8 cellular contexts compared by ENCODE assay signal in genomic region chr7:95723583-95724180, GRCh38. TPM values are rescaled to one million over a fixed set of nuclear protein-coding genes. Genes with fewer than 3 reads are reported as not detected.
DNase-seq lines count a peak whose midpoint lies in the region; ATAC-seq and TF ChIP-seq lines count a peak whose summit lies in the region.

No MANE protein-coding gene starts in this region.

- 13% methylated on average over 2 of the region's 2 CpGs for WGBS in right cardiac atrium

- peak; percentile 74 to 80 for ATAC-seq in right cardiac atrium
- no peak for ATAC-seq in HG03095 (IDR thresholded peaks at IDR 0.05; ENCODE audit: unreplicated experiment)
- ATAC-seq in GM21381 (IDR thresholded peaks at IDR 0.05; ENCODE audit: unreplicated experiment) = no peak

- TF ChIP-seq CTCF in VCaP (conservative IDR thresholded peaks at IDR 0.05) = peak; percentile 85

- no peak overlapping the region for H3K4me3 ChIP-seq in H7 (ENCODE audit: insufficient read depth, low read depth, low read length)
- H3K4me3 ChIP-seq in right cardiac atrium (ENCODE audit: low read length) = no peak overlapping the region

- no peaks in the 10 kb centered on the region for H3K27me3 ChIP-seq in H7 (ENCODE audit: control insufficient read depth, insufficient read depth, low read length)
- no peaks in the 10 kb centered on the region for H3K27me3 ChIP-seq in right cardiac atrium (ENCODE audit: control insufficient read depth, insufficient read depth)

- H3K9me3 ChIP-seq in right cardiac atrium (ENCODE audit: control insufficient read depth, low read length) = no peaks in the 10 kb centered on the region

- peak; percentile 31 for DNase-seq in EL
- peak; percentile 58 for DNase-seq in H7
- DNase-seq in NCI-H1417 (lab: John Stamatoyannopoulos, UW) = peak; percentile 74 to 95 (median 75)
- peak; percentile 19 to 36 (median 22) for DNase-seq in right cardiac atrium
- peak; percentile 32 for DNase-seq in smooth muscle cell of the brain vasculature (ENCODE audit: low read depth, low spot score)

- intact Hi-C loops in right cardiac atrium (cut with DNase I) = loop anchor here (2.0 to 5.0 kb wide), 3 partner anchors 144 to 149 kb away; no protein-coding TSS in a partner anchor

- no peaks in the 10 kb centered on the region for H3K36me3 ChIP-seq in H7 (replicated peaks; ENCODE audit: control insufficient read depth, insufficient read depth, low read length)

- H3K4me1 ChIP-seq in right cardiac atrium (ENCODE audit: control insufficient read depth, insufficient read depth, low read length) = no peaks in the 10 kb centered on the region

- no peak overlapping the region for H3K27ac ChIP-seq in VCaP
- no peak overlapping the region for H3K27ac ChIP-seq in right cardiac atrium (ENCODE audit: low read length)

RNA-seq across cellular contexts. Expression of gene DYNC1I1, which starts 48.7 kb away (rescaled TPM):
- total RNA-seq in H7 (2014; rRNA removed; shearing (Covaris generic)) = 1.4 and 1.8 TPM in 2 replicates
- 10 to 100 TPM; 17.7 to 29.8 (median 23.4) TPM for total RNA-seq in right cardiac atrium
- 11.0 TPM for polyA plus RNA-seq in right cardiac atrium

Comparison
In these comparisons a context has a peak if more than half of its experiments do, and no peak if none do; other contexts are left out.
1. DNase-seq: peak in every context shown above with its lines; median percentile 75 in NCI-H1417; 58 in H7; 32 in smooth muscle cell of the brain vasculature; 31 in EL; 22 in right cardiac atrium.
2. ATAC-seq: peak in right cardiac atrium (2 of 2); none in HG03095 (single experiment) and GM21381 (single experiment).